In the genomic region with DNA sequence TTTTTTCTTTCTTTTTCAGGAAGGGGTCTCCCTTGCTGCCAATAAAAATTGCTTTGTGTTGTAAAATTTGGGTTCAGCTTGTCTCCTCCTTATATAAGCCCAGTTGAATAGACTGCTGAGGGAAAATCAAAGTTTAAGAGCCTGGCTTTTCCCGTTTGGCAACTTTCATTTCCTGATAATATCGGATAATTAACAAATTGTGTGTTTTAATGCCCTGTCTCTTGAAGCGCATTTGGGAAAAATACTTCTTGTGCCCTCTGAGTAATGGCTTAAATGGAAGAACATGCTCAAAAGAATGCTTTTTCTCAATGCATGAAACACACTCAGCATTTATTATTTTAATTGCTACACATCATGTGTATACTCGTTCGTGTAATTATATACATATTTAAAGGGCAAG, we compare ENCODE assay signal across 10 cellular contexts.
DNase-seq lines count a peak whose midpoint lies in the region; ATAC-seq and TF ChIP-seq lines count a peak whose summit lies in the region.
"Had no signal": no experiment of that assay in that cellular context is flagged by ENCODE, and none has a peak within 500 bp of the region (broad histone marks: within the 10 kb centered on the region; RNA-seq: fewer than 3 reads in every experiment).

No MANE protein-coding gene starts in this region.

- no peak overlapping the region for H2AFZ ChIP-seq in IMR-90 (replicated peaks; ENCODE audit: low read length, poor library complexity)

- H3K4me1 ChIP-seq in IMR-90 (ENCODE audit: control insufficient read depth, insufficient read depth, low read length), result peaks cover 6% of the 10 kb centered on the region
- peaks cover 25% of the 10 kb centered on the region for H3K4me1 ChIP-seq in ectodermal cell (ENCODE audit: control insufficient read depth, insufficient read depth, low read length)
- peaks cover 0 to 22% of the 10 kb centered on the region in 2 donors for H3K4me1 ChIP-seq in thoracic aorta (ENCODE audit: control insufficient read depth in 1 of 2, low read depth in 2 of 2)

- BruUV-seq in IMR-90 (replicated peaks; lab: Mats Ljungman, UMichigan), result no TSS peak

- H3K23ac ChIP-seq in IMR-90 (ENCODE audit: low read depth, low read length), result peak overlapping the region; percentile 6; the same call in 1 of the 2 replicates

- no peak overlapping the region for H3K9ac ChIP-seq in IMR-90 (ENCODE audit: low read depth, low read length)

- H3K56ac ChIP-seq in IMR-90 (ENCODE audit: extremely low read depth, insufficient read depth, low read length), result peak overlapping the region; percentile 16; the same call in 1 of the 2 replicates

- peak overlapping the region; percentile 9; the same call in 1 of the 2 replicates for H2BK20ac ChIP-seq in IMR-90 (ENCODE audit: low read depth, low read length)

- WGBS in IMR-90 (ENCODE audit: extremely low coverage in 2 of 2, insufficient read length in 1 of 2), 2 experiments, result no CpG with 5 or more reads among the region's 5 CpGs
- WGBS in ectodermal cell, 2 experiments, result 72 to 84% methylated on average over 3 of the region's 5 CpGs

- DNase-seq in IMR-90, result no peak
- DNase-seq in midbrain (lab: John Stamatoyannopoulos, UW), result peak; percentile 23
- no peak for DNase-seq in thoracic aorta (ENCODE audit: low spot score)
- DNase-seq in OCI-M2 (lab: John Stamatoyannopoulos, UW; ENCODE audit: unreplicated experiment), result no peak
- no peak for DNase-seq in NCI-H1694 (lab: John Stamatoyannopoulos, UW)
- no peak for DNase-seq in GM13977 (ENCODE audit: low spot score)
- DNase-seq: activated B cell treated with CpG ODN at 0.5 μM for 24 hours; activated naive CD4-positive, alpha-beta T cell treated with anti-CD3 and anti-CD28 coated beads, Interleukin-2, amount 50 U/mL, for 16 hours; OCI-M1 had no signal

- peak overlapping the region; percentile 60 for H2BK5ac ChIP-seq in IMR-90 (ENCODE audit: low read depth, low read length, poor library complexity, severe bottlenecking)

- H3K27me3 ChIP-seq in IMR-90 (ENCODE audit: control insufficient read depth, insufficient read depth, low read length) (peaks cover 2% of the 10 kb centered on the region), ectodermal cell (ENCODE audit: control insufficient read depth, insufficient read depth, low read length, poor library complexity, severe bottlenecking) (no peaks in the 10 kb centered on the region), thoracic aorta (replicated peaks; ENCODE audit: insufficient read depth) (no peaks in the 10 kb centered on the region)

- POLR2A ChIA-PET in IMR-90 (lab: Charles Lee; ENCODE audit: unreplicated experiment), result no interaction called here

- intact Hi-C loops in IMR-90 (cut with micrococcal nuclease), result loop anchor here (1.0 to 10.0 kb wide), 4 partner anchors 394 to 1190 kb away; no protein-coding TSS in a partner anchor

- H3K18ac ChIP-seq in IMR-90 (ENCODE audit: low read depth, low read length), result peak overlapping the region; percentile 90

- no peak for TF ChIP-seq POLR2A in IMR-90 (IDR thresholded peaks at IDR 0.05; ENCODE audit: low read depth, low read length)

- no peaks in the 10 kb centered on the region for H3K36me3 ChIP-seq in IMR-90 (ENCODE audit: control insufficient read depth, insufficient read depth, low read length)
- H3K36me3 ChIP-seq in ectodermal cell (ENCODE audit: control insufficient read depth, insufficient read depth, low read length), result no peaks in the 10 kb centered on the region
- H3K36me3 ChIP-seq in thoracic aorta, result no peaks in the 10 kb centered on the region

- H4K5ac ChIP-seq in IMR-90 (ENCODE audit: low read depth, low read length), result peak overlapping the region; percentile 54; the same call in 1 of the 2 replicates

- no peaks in the 10 kb centered on the region for H3K79me1 ChIP-seq in IMR-90 (ENCODE audit: low read depth in 1 of 2, low read length in 2 of 2)

- H3K9me3 ChIP-seq in IMR-90 (ENCODE audit: control insufficient read depth, insufficient read depth, low read length), result no peaks in the 10 kb centered on the region
- H3K9me3 ChIP-seq in ectodermal cell (ENCODE audit: control insufficient read depth, low read length), result no peaks in the 10 kb centered on the region
- H3K9me3 ChIP-seq in thoracic aorta, result no peaks in the 10 kb centered on the region

- H2AK9ac ChIP-seq in IMR-90 (replicated peaks; ENCODE audit: low read depth, low read length, poor library complexity), result no peak overlapping the region

- no peak overlapping the region for H2AK5ac ChIP-seq in IMR-90 (ENCODE audit: low read depth, low read length)

- no peaks in the 10 kb centered on the region for H3K9me1 ChIP-seq in IMR-90 (ENCODE audit: insufficient read depth, low read length)

- CTCF ChIA-PET in IMR-90 (lab: Yijun Ruan, JAX), result interaction anchor here (1.3 to 2.1 kb wide), 3 partner anchors 197 to 765 kb away, joined by 3 to 15 read pairs (median 7); a partner anchor contains a TSS

- no peaks in the 10 kb centered on the region for H4K20me1 ChIP-seq in IMR-90 (ENCODE audit: insufficient read depth, low read length)

- H4K91ac ChIP-seq in IMR-90 (ENCODE audit: insufficient read depth, low read depth, low read length), result no peak overlapping the region

- H3K14ac ChIP-seq in IMR-90 (replicated peaks; ENCODE audit: low read depth, low read length), result no peak overlapping the region

- in situ Hi-C loops in IMR-90 (cut with MboI; ENCODE audit: low sequenced_read_pairs) (loop anchor here (10.0 kb wide), 2 partner anchors 764 to 1264 kb away; a partner anchor contains a TSS), GM13977 (cut with MboI; ENCODE audit: low pct_unique_long_range_greater_than_20kb, low sequenced_read_pairs, unreplicated experiment) (loop anchor here (25.0 kb wide), 3 partner anchors 432 to 1032 kb away; a partner anchor contains a TSS)

- ATAC-seq in IMR-90 (ENCODE audit: low read depth) (no peak), thoracic aorta (ENCODE audit: insufficient number of reproducible peaks, low FRiP score, low read depth) (no peak)

- peak overlapping the region in 1 of 2 experiments; percentile 31; a peak in 1 of 4 replicates for H4K8ac ChIP-seq in IMR-90 (ENCODE audit: low read depth in 2 of 2, low read length in 2 of 2)

- peak overlapping the region; percentile 68; the same call in 1 of the 2 replicates for H2BK120ac ChIP-seq in IMR-90 (ENCODE audit: low read depth, low read length)

- dilution Hi-C loops in IMR-90 (cut with HindIII; ENCODE audit: low sequenced_read_pairs, unreplicated experiment), result no loop called here

- H3K27ac ChIP-seq in IMR-90 (ENCODE audit: insufficient read depth, low read length) (peak overlapping the region; percentile 41; the same call in 1 of the 2 replicates), ectodermal cell (ENCODE audit: insufficient read depth, low read depth, low read length, poor library complexity, severe bottlenecking) (peak overlapping the region; percentile 96), thoracic aorta (no peak overlapping the region)

- TF ChIP-seq CTCF in IMR-90 (conservative IDR thresholded peaks at IDR 0.05; ENCODE audit: low read depth, low read length) (no peak), thoracic aorta (IDR thresholded peaks at IDR 0.05) (no peak), GM13977 (IDR thresholded peaks at IDR 0.05; ENCODE audit: extremely low read depth, insufficient read depth, missing control alignments) (no peak)

- no peak for TF ChIP-seq RAD21 in IMR-90 (IDR thresholded peaks at IDR 0.05; ENCODE audit: low read length)

- no peak overlapping the region for H2BK15ac ChIP-seq in IMR-90 (ENCODE audit: low read depth, low read length)

- H3K4ac ChIP-seq in IMR-90 (ENCODE audit: low read depth, low read length), result no peak overlapping the region; the same call in 1 of the 2 replicates

- peak overlapping the region; percentile 78 for H3K4me2 ChIP-seq in IMR-90 (ENCODE audit: low read depth, low read length)

- H3K4me3 ChIP-seq in IMR-90 (ENCODE audit: insufficient read depth, low read depth, low read length), result no peak overlapping the region
- no peak overlapping the region for H3K4me3 ChIP-seq in ectodermal cell (ENCODE audit: insufficient read depth, low read depth, low read length)
- peak overlapping the region; percentile 68 for H3K4me3 ChIP-seq in thoracic aorta

TF ChIP-seq in IMR-90, 13 proteins besides CTCF, POLR2A, EP300 and RAD21:
- TF ChIP-seq MAFK (IDR thresholded peaks at IDR 0.05; ENCODE audit: low read depth, low read length) (no peak), MXI1 (IDR thresholded peaks at IDR 0.05; ENCODE audit: borderline replicate concordance, low read depth, low read length) (no peak), RCOR1 (IDR thresholded peaks at IDR 0.05; ENCODE audit: insufficient replicate concordance, low read length) (no peak), MAZ (IDR thresholded peaks at IDR 0.05; ENCODE audit: borderline replicate concordance, low read depth, low read length) (no peak), FOS (IDR thresholded peaks at IDR 0.05; ENCODE audit: low read depth, low read length) (no peak)
- TF ChIP-seq, protein P1, sequence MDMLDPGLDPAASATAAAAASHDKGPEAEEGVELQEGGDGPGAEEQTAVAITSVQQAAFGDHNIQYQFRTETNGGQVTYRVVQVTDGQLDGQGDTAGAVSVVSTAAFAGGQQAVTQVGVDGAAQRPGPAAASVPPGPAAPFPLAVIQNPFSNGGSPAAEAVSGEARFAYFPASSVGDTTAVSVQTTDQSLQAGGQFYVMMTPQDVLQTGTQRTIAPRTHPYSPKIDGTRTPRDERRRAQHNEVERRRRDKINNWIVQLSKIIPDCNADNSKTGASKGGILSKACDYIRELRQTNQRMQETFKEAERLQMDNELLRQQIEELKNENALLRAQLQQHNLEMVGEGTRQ (IDR thresholded peaks at IDR 0.05; ENCODE audit: low read depth, low read length), result no peak

Comparison
In these comparisons a context has a peak if more than half of its experiments do, and no peak if none do; other contexts are left out.
1. H3K27ac ChIP-seq: peak in IMR-90 (single experiment) and ectodermal cell (single experiment); none in thoracic aorta (0 of 2).